In genomic region chr18:12991839-12992216, GRCh38 we compare ENCODE assay signal across 8 cellular contexts. TPM values are rescaled to one million over a fixed set of nuclear protein-coding genes. Genes with fewer than 3 reads are reported as not detected.
DNase-seq lines count a peak whose midpoint lies in the region; ATAC-seq and TF ChIP-seq lines count a peak whose summit lies in the region.

No MANE protein-coding gene starts in this region.

- H3K4me3 ChIP-seq in CD4-positive, CD25-positive, alpha-beta regulatory T cell (ENCODE audit: low read depth, low read length) = peak overlapping the region; percentile 95
- H3K4me3 ChIP-seq in ectodermal cell (ENCODE audit: insufficient read depth, low read depth, low read length) (peak overlapping the region; percentile 85), neural cell (ENCODE audit: low read length) (peak overlapping the region; percentile 93)

- H3K36me3 Mint-ChIP-seq in CD4-positive, CD25-positive, alpha-beta regulatory T cell = no peaks in the 10 kb centered on the region

- 2 to 6% methylated on average over 8 of the region's 8 CpGs for WGBS in ectodermal cell, 2 experiments

- no peaks in the 10 kb centered on the region for H3K9me2 ChIP-seq in neural cell (ENCODE audit: insufficient read depth, low read length)

- no peaks in the 10 kb centered on the region for H3K9me3 ChIP-seq in CD4-positive, CD25-positive, alpha-beta regulatory T cell (ENCODE audit: control insufficient read depth in 2 of 2, low read length in 2 of 2)
- H3K9me3 ChIP-seq in ectodermal cell (ENCODE audit: control insufficient read depth, low read length) (no peaks in the 10 kb centered on the region), neural cell (ENCODE audit: low read length) (no peaks in the 10 kb centered on the region)

- TF ChIP-seq RAD21 in neural cell (conservative IDR thresholded peaks at IDR 0.05) = no peak

- H3K9ac ChIP-seq in neural cell (ENCODE audit: low read length) = peak overlapping the region; percentile 80

- no peak for DNase-seq in CD4-positive, CD25-positive, alpha-beta regulatory T cell
- peak; percentile 32 to 40 for DNase-seq in Kasumi-1 (lab: John Stamatoyannopoulos, UW)
- no peak for DNase-seq in effector CD8-positive, alpha-beta T cell (lab: John Stamatoyannopoulos, UW)

- H3K27ac ChIP-seq in CD4-positive, CD25-positive, alpha-beta regulatory T cell (ENCODE audit: insufficient read depth, low read length, poor library complexity, severe bottlenecking) = peak overlapping the region; percentile 90
- peak overlapping the region; percentile 80 for H3K27ac ChIP-seq in ectodermal cell (ENCODE audit: insufficient read depth, low read depth, low read length, poor library complexity, severe bottlenecking)
- H3K27ac ChIP-seq in neural cell (ENCODE audit: low read length) = peak overlapping the region; percentile 74

- TF ChIP-seq EP300 in neural cell (conservative IDR thresholded peaks at IDR 0.05; ENCODE audit: poor library complexity, severe bottlenecking) = no peak

- ATAC-seq in CD4-positive, CD25-positive, alpha-beta regulatory T cell (ENCODE audit: low read depth in 2 of 2) = no peak
- no peak for ATAC-seq in GM21423 (IDR thresholded peaks at IDR 0.05; ENCODE audit: unreplicated experiment)
- ATAC-seq in GM18517 (IDR thresholded peaks at IDR 0.05; ENCODE audit: unreplicated experiment) = no peak
- ATAC-seq in HG02870 (IDR thresholded peaks at IDR 0.05; ENCODE audit: unreplicated experiment) = no peak

- H3K4me1 ChIP-seq in CD4-positive, CD25-positive, alpha-beta regulatory T cell (ENCODE audit: control insufficient read depth, insufficient read depth, low read length, poor library complexity, severe bottlenecking) = peaks cover 32% of the 10 kb centered on the region
- peaks cover 18% of the 10 kb centered on the region for H3K4me1 ChIP-seq in ectodermal cell (ENCODE audit: control insufficient read depth, insufficient read depth, low read length)

- peaks cover 2% of the 10 kb centered on the region for H3K36me3 ChIP-seq in CD4-positive, CD25-positive, alpha-beta regulatory T cell (ENCODE audit: control insufficient read depth, insufficient read depth, low read length)
- no peaks in the 10 kb centered on the region for H3K36me3 ChIP-seq in ectodermal cell (ENCODE audit: control insufficient read depth, insufficient read depth, low read length)
- H3K36me3 ChIP-seq in neural cell (ENCODE audit: insufficient read depth, low read length) = no peaks in the 10 kb centered on the region

- H3K27me3 Mint-ChIP-seq in CD4-positive, CD25-positive, alpha-beta regulatory T cell = peaks cover 4% of the 10 kb centered on the region

- H3K27ac Mint-ChIP-seq in CD4-positive, CD25-positive, alpha-beta regulatory T cell = peak overlapping the region; percentile 45 to 97 (median 93)

- TF ChIP-seq CTCF in neural cell (IDR thresholded peaks at IDR 0.05; ENCODE audit: poor library complexity, severe bottlenecking) = no peak

- H2AFZ ChIP-seq in neural cell (ENCODE audit: low read depth, low read length) = peak overlapping the region; percentile 88

- H3K4me2 ChIP-seq in neural cell (ENCODE audit: low read length) = peak overlapping the region; percentile 78

- H3K4me3 Mint-ChIP-seq in CD4-positive, CD25-positive, alpha-beta regulatory T cell = peak overlapping the region in 3 of 4 donors; percentile 99 to 100 (median 99)

- H3K4me1 Mint-ChIP-seq in CD4-positive, CD25-positive, alpha-beta regulatory T cell = peaks cover 0 to 19% (median 14%) of the 10 kb centered on the region in 4 donors

- H4K20me1 ChIP-seq in neural cell (ENCODE audit: insufficient read depth) = no peaks in the 10 kb centered on the region

- peaks cover 0 to 1% (median 0%) of the 10 kb centered on the region in 7 donors for H3K9me3 Mint-ChIP-seq in CD4-positive, CD25-positive, alpha-beta regulatory T cell

- no peaks in the 10 kb centered on the region for H3F3A ChIP-seq in neural cell (ENCODE audit: insufficient read depth, low read length, poor library complexity, severe bottlenecking)

- H3K27me3 ChIP-seq in CD4-positive, CD25-positive, alpha-beta regulatory T cell (ENCODE audit: control insufficient read depth, insufficient read depth, low read length) = no peaks in the 10 kb centered on the region
- H3K27me3 ChIP-seq in ectodermal cell (ENCODE audit: control insufficient read depth, insufficient read depth, low read length, poor library complexity, severe bottlenecking) = no peaks in the 10 kb centered on the region
- H3K27me3 ChIP-seq in neural cell (ENCODE audit: insufficient read depth, low read depth, low read length) = no peaks in the 10 kb centered on the region

- peaks cover 46% of the 10 kb centered on the region for H3K79me2 ChIP-seq in neural cell (replicated peaks; ENCODE audit: insufficient read depth, low read length)

TF ChIP-seq in neural cell, 6 proteins besides CTCF, POLR2A, EP300 and RAD21:
- TF ChIP-seq EZH2 (IDR thresholded peaks at IDR 0.05; ENCODE audit: borderline replicate concordance, insufficient read depth, low read length, poor library complexity, severe bottlenecking) = no peak
- no peak for TF ChIP-seq SMC3 (conservative IDR thresholded peaks at IDR 0.05; ENCODE audit: poor library complexity)
- TF ChIP-seq, protein P1, sequence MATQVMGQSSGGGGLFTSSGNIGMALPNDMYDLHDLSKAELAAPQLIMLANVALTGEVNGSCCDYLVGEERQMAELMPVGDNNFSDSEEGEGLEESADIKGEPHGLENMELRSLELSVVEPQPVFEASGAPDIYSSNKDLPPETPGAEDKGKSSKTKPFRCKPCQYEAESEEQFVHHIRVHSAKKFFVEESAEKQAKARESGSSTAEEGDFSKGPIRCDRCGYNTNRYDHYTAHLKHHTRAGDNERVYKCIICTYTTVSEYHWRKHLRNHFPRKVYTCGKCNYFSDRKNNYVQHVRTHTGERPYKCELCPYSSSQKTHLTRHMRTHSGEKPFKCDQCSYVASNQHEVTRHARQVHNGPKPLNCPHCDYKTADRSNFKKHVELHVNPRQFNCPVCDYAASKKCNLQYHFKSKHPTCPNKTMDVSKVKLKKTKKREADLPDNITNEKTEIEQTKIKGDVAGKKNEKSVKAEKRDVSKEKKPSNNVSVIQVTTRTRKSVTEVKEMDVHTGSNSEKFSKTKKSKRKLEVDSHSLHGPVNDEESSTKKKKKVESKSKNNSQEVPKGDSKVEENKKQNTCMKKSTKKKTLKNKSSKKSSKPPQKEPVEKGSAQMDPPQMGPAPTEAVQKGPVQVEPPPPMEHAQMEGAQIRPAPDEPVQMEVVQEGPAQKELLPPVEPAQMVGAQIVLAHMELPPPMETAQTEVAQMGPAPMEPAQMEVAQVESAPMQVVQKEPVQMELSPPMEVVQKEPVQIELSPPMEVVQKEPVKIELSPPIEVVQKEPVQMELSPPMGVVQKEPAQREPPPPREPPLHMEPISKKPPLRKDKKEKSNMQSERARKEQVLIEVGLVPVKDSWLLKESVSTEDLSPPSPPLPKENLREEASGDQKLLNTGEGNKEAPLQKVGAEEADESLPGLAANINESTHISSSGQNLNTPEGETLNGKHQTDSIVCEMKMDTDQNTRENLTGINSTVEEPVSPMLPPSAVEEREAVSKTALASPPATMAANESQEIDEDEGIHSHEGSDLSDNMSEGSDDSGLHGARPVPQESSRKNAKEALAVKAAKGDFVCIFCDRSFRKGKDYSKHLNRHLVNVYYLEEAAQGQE (IDR thresholded peaks at IDR 0.05; ENCODE audit: borderline replicate concordance) = no peak
- no peak for TF ChIP-seq POLR2AphosphoS5 (IDR thresholded peaks at IDR 0.05)
- no peak for TF ChIP-seq MXI1 (conservative IDR thresholded peaks at IDR 0.05; ENCODE audit: poor library complexity, severe bottlenecking)

RNA-seq across cellular contexts. Expression of gene CEP192, which starts 0.7 kb away (rescaled TPM):
- 38.6 TPM for total RNA-seq in CD4-positive, CD25-positive, alpha-beta regulatory T cell
- polyA plus RNA-seq in CD4-positive, CD25-positive, alpha-beta regulatory T cell = 1 to 10 TPM; 5.3 to 7.9 (median 6.8) TPM
- polyA plus RNA-seq in ectodermal cell (2013, experiment 1 of 4) = 35.3 TPM
- 40.2 TPM for polyA plus RNA-seq in ectodermal cell (2013, experiment 2 of 4)
- 32.0 TPM for polyA plus RNA-seq in ectodermal cell (2013, experiment 3 of 4)
- polyA plus RNA-seq in ectodermal cell (2013, experiment 4 of 4) = 33.1 TPM
- polyA plus RNA-seq in neural cell = 28.1 and 31.7 TPM in 2 replicates
- 59.2 and 65.5 TPM in 2 replicates for polyA minus RNA-seq in neural cell

RNA-seq across cellular contexts. Expression of gene SEH1L, which starts 44.0 kb away (rescaled TPM):
- 22.0 TPM for total RNA-seq in CD4-positive, CD25-positive, alpha-beta regulatory T cell
- 10 to 100 TPM; 24.2 to 33.1 (median 26.5) TPM for polyA plus RNA-seq in CD4-positive, CD25-positive, alpha-beta regulatory T cell
- polyA plus RNA-seq in ectodermal cell (2013, experiment 1 of 4) = 44.0 TPM
- 48.7 TPM for polyA plus RNA-seq in ectodermal cell (2013, experiment 2 of 4)
- 30.3 TPM for polyA plus RNA-seq in ectodermal cell (2013, experiment 3 of 4)
- 31.0 TPM for polyA plus RNA-seq in ectodermal cell (2013, experiment 4 of 4)
- polyA plus RNA-seq in neural cell = 11.5 and 12.3 TPM in 2 replicates
- polyA minus RNA-seq in neural cell = 26.6 and 27.3 TPM in 2 replicates

Comparison
In these comparisons a context has a peak if more than half of its experiments do, and no peak if none do; other contexts are left out.
1. DNase-seq: peak in Kasumi-1 (2 of 2); none in CD4-positive, CD25-positive, alpha-beta regulatory T cell (0 of 3) and effector CD8-positive, alpha-beta T cell (single experiment).
2. Peak in every context shown above with its lines, with median percentiles within 50 percentile points of each other: H3K27ac ChIP-seq and H3K4me3 ChIP-seq.